ENCODE assay signal across 29 cellular contexts in genomic region chr10:46328853-46329689, GRCh38. TPM values are rescaled to one million over a fixed set of nuclear protein-coding genes. Genes with fewer than 3 reads are reported as not detected.
DNase-seq lines count a peak whose midpoint lies in the region; FAIRE-seq lines count a peak whose summit lies in the region.
"Had no signal": no experiment of that assay in that cellular context is flagged by ENCODE, and none has a peak within 500 bp of the region (broad histone marks: within the 10 kb centered on the region; RNA-seq: fewer than 3 reads in every experiment).

No MANE protein-coding gene starts in this region.

- H4K8ac ChIP-seq in neuronal stem cell (ENCODE audit: low read depth, low read length) = peak overlapping the region; percentile 66

- peak overlapping the region; percentile 40 for H3K4ac ChIP-seq in neuronal stem cell (ENCODE audit: low read length)

- peak overlapping the region; percentile 39 for H3K14ac ChIP-seq in neuronal stem cell (ENCODE audit: low read length)

- H3K9ac ChIP-seq in neuronal stem cell (ENCODE audit: low read depth, low read length, poor library complexity) = peak overlapping the region; percentile 26

- H3K4me2 ChIP-seq in neuronal stem cell (ENCODE audit: insufficient read depth, low read length, poor library complexity, severe bottlenecking) = no peak overlapping the region
- H3K4me2 ChIP-seq: PC-9 had no signal

- H2BK15ac ChIP-seq in neuronal stem cell (ENCODE audit: low read length) = no peak overlapping the region

- peaks cover 0 to 6% of the 10 kb centered on the region in 2 donors for H3K4me1 ChIP-seq in neuronal stem cell (ENCODE audit: control insufficient read depth in 2 of 2, insufficient read depth in 1 of 2, low read depth in 1 of 2, low read length in 2 of 2)
- H3K4me1 ChIP-seq: gastroesophageal sphincter had no signal

- DNase-seq in SK-MEL-5 (ENCODE audit: low read depth, low spot score) = peak; percentile 53
- DNase-seq in globus pallidus (ENCODE audit: low spot score) = peak; percentile 95
- DNase-seq in neuronal stem cell (ENCODE audit: low spot score) = no peak
- no peak for DNase-seq in HTR-8/SVneo (ENCODE audit: insufficient read length, low spot score)
- no peak for DNase-seq in SHP77 (lab: John Stamatoyannopoulos, UW)
- DNase-seq in T1000 (lab: John Stamatoyannopoulos, UW) = no peak
- DNase-seq: activated CD4-positive, CD25-positive, alpha-beta regulatory T cell treated with anti-CD3 and anti-CD28 coated beads, Interleukin-2, amount 50 U/mL, for 72 hours; activated CD8-positive, alpha-beta T cell treated with anti-CD3 and anti-CD28 coated beads, Interleukin-2, amount 10 ng/mL, durations not matched to agents 7 days and 5 days; activated naive CD4-positive, alpha-beta T cell; activated T-cell treated with anti-CD3 and anti-CD28 coated beads, Interleukin-2, amount 50 U/mL, for 1 hour; CD8-positive, alpha-beta memory T cell; cortex of kidney; DMS53; esophagus squamous epithelium; NCI-H1436; NCI-H2107; NCI-H510A; NK-92 treated with Interleukin-12 subunit alpha and Interleukin-12 subunit beta, amount 100 ng/mL, for 24 hours; ovary; PC-9; SIG-M5; stimulated activated CD4-positive, alpha-beta T cell treated with anti-CD3 and anti-CD28 coated beads, Interleukin-4, amount 100 ng/mL, for 24 hours; stimulated activated naive CD8-positive, alpha-beta T cell treated with anti-CD3 and anti-CD28 coated beads, Interleukin-15, Interleukin-2, amounts not matched to agents 100 U/mL and 50 U/mL, for 24 hours had no signal

- peak overlapping the region; percentile 84 for H3K18ac ChIP-seq in neuronal stem cell (ENCODE audit: low read length)

- no peak overlapping the region for H2BK120ac ChIP-seq in neuronal stem cell (ENCODE audit: low read depth, low read length)

- no peaks in the 10 kb centered on the region for H3K79me1 ChIP-seq in neuronal stem cell (ENCODE audit: low read depth, low read length)

- H3K9me3 ChIP-seq in neuronal stem cell (replicated peaks in 1 of 2; ENCODE audit: control insufficient read depth in 2 of 2, insufficient read depth in 1 of 2, low read depth in 1 of 2, low read length in 2 of 2) = no peaks in the 10 kb centered on the region
- H3K9me3 ChIP-seq: esophagus squamous epithelium, gastroesophageal sphincter, ovary, tibial nerve had no signal

- FAIRE-seq in HTR-8/SVneo (lab: Jason Lieb, UNC) = no peak
- FAIRE-seq: bronchial epithelial cell, G401.6 had no signal

- H3K36me3 ChIP-seq in neuronal stem cell (replicated peaks in 1 of 2; ENCODE audit: control insufficient read depth in 2 of 2, insufficient read depth in 2 of 2, low read length in 2 of 2) = no peaks in the 10 kb centered on the region
- H3K36me3 ChIP-seq: esophagus squamous epithelium, gastroesophageal sphincter, ovary, tibial nerve had no signal

- no peak overlapping the region for H4K91ac ChIP-seq in neuronal stem cell (ENCODE audit: low read depth, low read length, poor library complexity)

- no CpG with 5 or more reads among the region's 9 CpGs for WGBS in neuronal stem cell (ENCODE audit: extremely low coverage in 2 of 2, insufficient read length in 2 of 2, insufficient replicate concordance in 1 of 2), 2 donors

- no peak overlapping the region for H2AFZ ChIP-seq in neuronal stem cell (ENCODE audit: low read length)
- H2AFZ ChIP-seq: PC-9 had no signal

- no peak overlapping the region for H2BK5ac ChIP-seq in neuronal stem cell (ENCODE audit: low read length)

- peaks cover 0 to 2% (median 0%) of the 10 kb centered on the region in 3 experiments for H3K27me3 ChIP-seq in neuronal stem cell (ENCODE audit: control insufficient read depth in 3 of 3, insufficient read depth in 3 of 3, low read depth in 1 of 3, low read length in 3 of 3)
- H3K27me3 ChIP-seq: esophagus squamous epithelium, gastroesophageal sphincter, ovary, tibial nerve had no signal

- peak overlapping the region; percentile 66 for H3K23ac ChIP-seq in neuronal stem cell (ENCODE audit: low read depth, low read length, poor library complexity)

- peak overlapping the region; percentile 12 for H2AK5ac ChIP-seq in neuronal stem cell (ENCODE audit: low read depth, low read length)

- no peak overlapping the region for H3K4me3 ChIP-seq in neuronal stem cell (ENCODE audit: low read length in 2 of 2)
- H3K4me3 ChIP-seq: esophagus squamous epithelium, gastroesophageal sphincter, ovary, PC-9, tibial nerve had no signal

- in situ Hi-C loops in SK-MEL-5 (cut with HindIII; ENCODE audit: low pct_unique_long_range_greater_than_20kb, low sequenced_read_pairs) = no loop called here

- H3K27ac ChIP-seq in neuronal stem cell (replicated peaks; ENCODE audit: low read length) (no peak overlapping the region), temporal lobe (ENCODE audit: low read depth, low read length) (peak overlapping the region; percentile 99)
- H3K27ac ChIP-seq: esophagus squamous epithelium, gastroesophageal sphincter, ovary, PC-9 had no signal

- H2BK12ac ChIP-seq in neuronal stem cell (ENCODE audit: low read length) = no peak overlapping the region

RNA-seq across cellular contexts. Expression of gene ANTXRL, which starts 42.3 kb away (rescaled TPM):
- total RNA-seq in SK-MEL-5 (2014; rRNA removed; shearing (Covaris generic)) = not detected in 2 replicates
- polyA plus RNA-seq in SK-MEL-5 (2015; cell fraction: cytosol; rRNA removed) = 0.05 TPM in 2 replicates
- polyA plus RNA-seq in SK-MEL-5 (2015; cell fraction: nucleus; rRNA removed) = 4.7 TPM in 1 of 2 replicates, not detected in the other
- polyA plus RNA-seq in neuronal stem cell (2013, experiment 1 of 2) = not detected
- not detected for polyA plus RNA-seq in neuronal stem cell (2013, experiment 2 of 2)
- not detected for total RNA-seq in temporal lobe
- total RNA-seq: activated CD8-positive, alpha-beta T cell treated with anti-CD3 and anti-CD28 coated beads, Interleukin-2, amount 10 ng/mL, durations not matched to agents 7 days and 5 days; bronchial epithelial cell; CD8-positive, alpha-beta memory T cell; esophagus squamous epithelium; gastroesophageal sphincter; lung microvascular endothelial cell; tibial nerve had no signal
- polyA plus RNA-seq: CD8-positive, alpha-beta memory T cell; ovary had no signal

RNA-seq across cellular contexts. Expression of gene ANXA8L1, which starts 46.5 kb away (rescaled TPM):
- not detected in 2 replicates for total RNA-seq in SK-MEL-5 (2014; rRNA removed; shearing (Covaris generic))
- polyA plus RNA-seq in SK-MEL-5 (2015; cell fraction: cytosol; rRNA removed) = not detected in 2 replicates
- not detected in 2 replicates for polyA plus RNA-seq in SK-MEL-5 (2015; cell fraction: nucleus; rRNA removed)
- 0.03 TPM for polyA plus RNA-seq in neuronal stem cell (2013, experiment 1 of 2)
- polyA plus RNA-seq in neuronal stem cell (2013, experiment 2 of 2) = not detected
- total RNA-seq in temporal lobe = not detected
- total RNA-seq: activated CD8-positive, alpha-beta T cell treated with anti-CD3 and anti-CD28 coated beads, Interleukin-2, amount 10 ng/mL, durations not matched to agents 7 days and 5 days; CD8-positive, alpha-beta memory T cell; lung microvascular endothelial cell had no signal
- polyA plus RNA-seq: CD8-positive, alpha-beta memory T cell had no signal

Comparison
In these comparisons a context has a peak if more than half of its experiments do, and no peak if none do; other contexts are left out.
1. DNase-seq: peak in SK-MEL-5 (single experiment) and globus pallidus (single experiment); none in neuronal stem cell (single experiment), HTR-8/SVneo (single experiment), SHP77 (0 of 2) and T1000 (single experiment).